In genomic region chr14:67821121-67821520, GRCh38 we compare ENCODE assay signal across 12 cellular contexts. TPM values are rescaled to one million over a fixed set of nuclear protein-coding genes. Genes with fewer than 3 reads are reported as not detected.
DNase-seq lines count a peak whose midpoint lies in the region; ATAC-seq and TF ChIP-seq lines count a peak whose summit lies in the region.
"Had no signal": no experiment of that assay in that cellular context is flagged by ENCODE, and none has a peak within 500 bp of the region (broad histone marks: within the 10 kb centered on the region; RNA-seq: fewer than 3 reads in every experiment).

No MANE protein-coding gene starts in this region.

- H3K4me1 Mint-ChIP-seq in CD4-positive, alpha-beta T cell (ENCODE audit: low read depth) = peaks cover 34% of the 10 kb centered on the region
- H3K4me1 Mint-ChIP-seq in activated T-helper 2 cell treated with anti-CD3 and anti-CD28 coated beads, Interferon-gamma antibody, Interleukin-2, Interleukin-4, amounts not matched to agents 10 μg/mL and 5 μg/mL and 100 μg/mL, durations not matched to agents 14 hours and 24 hours and 36 hours (ENCODE audit: low read depth) = peaks cover 25% of the 10 kb centered on the region
- H3K4me1 Mint-ChIP-seq in naive thymus-derived CD8-positive, alpha-beta T cell = peaks cover 12 to 38% (median 36%) of the 10 kb centered on the region in 4 donors

- BruUV-seq in HCT116 (replicated peaks; lab: Mats Ljungman, UMichigan) = no TSS peak

- no peaks in the 10 kb centered on the region for H3K27me3 Mint-ChIP-seq in CD4-positive, alpha-beta T cell
- H3K27me3 Mint-ChIP-seq in activated T-helper 2 cell treated with anti-CD3 and anti-CD28 coated beads, Interferon-gamma antibody, Interleukin-2, Interleukin-4, amounts not matched to agents 10 μg/mL and 5 μg/mL and 100 μg/mL, durations not matched to agents 14 hours and 24 hours and 36 hours (ENCODE audit: low read depth) = no peaks in the 10 kb centered on the region
- H3K27me3 Mint-ChIP-seq in naive thymus-derived CD8-positive, alpha-beta T cell = no peaks in the 10 kb centered on the region

- POLR2A ChIA-PET in CD4-positive, alpha-beta T cell (lab: Charles Lee) = no interaction called here
- POLR2A ChIA-PET in HCT116 (lab: Charles Lee) = no interaction called here
- POLR2A ChIA-PET in naive thymus-derived CD8-positive, alpha-beta T cell (lab: Charles Lee) = no interaction called here

- H3K27ac Mint-ChIP-seq in CD4-positive, alpha-beta T cell = no peak overlapping the region
- H3K27ac Mint-ChIP-seq in activated T-helper 2 cell treated with anti-CD3 and anti-CD28 coated beads, Interferon-gamma antibody, Interleukin-2, Interleukin-4, amounts not matched to agents 10 μg/mL and 5 μg/mL and 100 μg/mL, durations not matched to agents 14 hours and 24 hours and 36 hours = peak overlapping the region; percentile 92
- H3K27ac Mint-ChIP-seq in naive thymus-derived CD8-positive, alpha-beta T cell = peak overlapping the region in 1 of 10 donors; percentile 97

- no peaks in the 10 kb centered on the region for H3K9me3 Mint-ChIP-seq in CD4-positive, alpha-beta T cell
- H3K9me3 Mint-ChIP-seq in activated T-helper 2 cell treated with anti-CD3 and anti-CD28 coated beads, Interferon-gamma antibody, Interleukin-2, Interleukin-4, amounts not matched to agents 10 μg/mL and 5 μg/mL and 100 μg/mL, durations not matched to agents 14 hours and 24 hours and 36 hours = no peaks in the 10 kb centered on the region
- H3K9me3 Mint-ChIP-seq in naive thymus-derived CD8-positive, alpha-beta T cell = no peaks in the 10 kb centered on the region
- H3K9me3 Mint-ChIP-seq: activated naive CD4-positive, alpha-beta T cell treated with anti-CD3 and anti-CD28 coated beads, Interleukin-2, amount 50 U/mL, for 72 hours had no signal

- peak overlapping the region; percentile 100 for H3K4me3 Mint-ChIP-seq in CD4-positive, alpha-beta T cell
- peak overlapping the region; percentile 96 for H3K4me3 Mint-ChIP-seq in activated T-helper 2 cell treated with anti-CD3 and anti-CD28 coated beads, Interferon-gamma antibody, Interleukin-2, Interleukin-4, amounts not matched to agents 10 μg/mL and 5 μg/mL and 100 μg/mL, durations not matched to agents 14 hours and 24 hours and 36 hours (ENCODE audit: low read depth)
- H3K4me3 Mint-ChIP-seq in naive thymus-derived CD8-positive, alpha-beta T cell = peak overlapping the region in 8 of 10 donors; percentile 93 to 100 (median 97)

- DNase-seq in CD4-positive, alpha-beta T cell = no peak
- DNase-seq in HCT116 (ENCODE audit: low read depth, low spot score) (no peak), iPS-NIHi7 (ENCODE audit: extremely low spot score) (no peak), DMS53 (lab: John Stamatoyannopoulos, UW) (no peak), hypothalamus (lab: John Stamatoyannopoulos, UW) (no peak), psoas muscle (no peak)
- no peak for DNase-seq in activated T-helper 2 cell treated with anti-CD3 and anti-CD28 coated beads, Interferon-gamma antibody, Interleukin-2, Interleukin-4, amounts not matched to agents 10 μg/mL and 5 μg/mL and 100 μg/mL, durations not matched to agents 14 hours and 24 hours and 36 hours (ENCODE audit: low spot score)
- no peak for DNase-seq in naive thymus-derived CD8-positive, alpha-beta T cell
- DNase-seq: NCI-H446; RPMI8226; stimulated activated naive CD4-positive, alpha-beta T cell treated with Interleukin-2 at 50 U/mL for 16 hours had no signal

- no peak for TF ChIP-seq POLR2A in HCT116 (IDR thresholded peaks at IDR 0.05; ENCODE audit: borderline replicate concordance, extremely low read depth, insufficient read depth, insufficient read length)

- no peaks in the 10 kb centered on the region for H3K9me3 ChIP-seq in CD4-positive, alpha-beta T cell (ENCODE audit: control insufficient read depth, low read length)
- no peaks in the 10 kb centered on the region for H3K9me3 ChIP-seq in HCT116 (ENCODE audit: control insufficient read depth in 1 of 2, insufficient read depth in 1 of 2, low read depth in 1 of 2, low read length in 2 of 2)
- no peaks in the 10 kb centered on the region for H3K9me3 ChIP-seq in psoas muscle

- H3K27me3 ChIP-seq in CD4-positive, alpha-beta T cell (ENCODE audit: control insufficient read depth, insufficient read depth, low read length) = no peaks in the 10 kb centered on the region
- H3K27me3 ChIP-seq in HCT116 (ENCODE audit: insufficient read depth, low read length) (no peaks in the 10 kb centered on the region), psoas muscle (ENCODE audit: insufficient read depth in 3 of 3, low read length in 2 of 3) (no peaks in the 10 kb centered on the region)

- TF ChIP-seq CTCF in CD4-positive, alpha-beta T cell (IDR thresholded peaks at IDR 0.05) = no peak
- no peak for TF ChIP-seq CTCF in HCT116 (IDR thresholded peaks at IDR 0.05 in 2 of 3, conservative IDR thresholded peaks at IDR 0.05 in 1 of 3; ENCODE audit: borderline replicate concordance in 1 of 3, insufficient read depth in 1 of 3, low read depth in 2 of 3, low read length in 2 of 3)
- TF ChIP-seq CTCF in psoas muscle (IDR thresholded peaks at IDR 0.05) = no peak

- no peaks in the 10 kb centered on the region for H3K9me2 ChIP-seq in HCT116 (ENCODE audit: insufficient read depth)

- RAD21 ChIA-PET in HCT116 (lab: Charles Lee; ENCODE audit: low non-redundant PET in 1 of 2, low total read pairs in 2 of 2, uncharacterized antibody in 2 of 2, unreplicated experiment in 2 of 2) = no interaction called here

- CTCF ChIA-PET in CD4-positive, alpha-beta T cell (lab: Charles Lee) = interaction anchor here (1.6 kb wide), 1 partner anchor 16 kb away, joined by 4 read pairs; no protein-coding TSS in a partner anchor
- CTCF ChIA-PET in HCT116 (lab: Charles Lee) = no interaction called here

- no peaks in the 10 kb centered on the region for H4K20me1 ChIP-seq in HCT116 (ENCODE audit: insufficient read depth)

- H3K4me1 ChIP-seq in HCT116 (ENCODE audit: control insufficient read depth in 1 of 2, insufficient read depth in 2 of 2, low read length in 2 of 2) (peaks cover 4 to 16% of the 10 kb centered on the region in 2 experiments; a peak in 3 of 4 replicates), psoas muscle (peaks cover 8% of the 10 kb centered on the region)

- H3K27ac ChIP-seq in CD4-positive, alpha-beta T cell (ENCODE audit: low read depth, low read length) = no peak overlapping the region
- no peak overlapping the region for H3K27ac ChIP-seq in HCT116 (ENCODE audit: low read depth, low read length)
- H3K27ac ChIP-seq in psoas muscle = no peak overlapping the region

- intact Hi-C loops in CD4-positive, alpha-beta T cell (cut with DNase I, micrococcal nuclease) = loop anchor here in 1 of 2 experiments (10.0 kb wide), 1 partner anchor 1574 kb away; the partner anchor contains the start of genes ERH and SLC39A9
- intact Hi-C loops in HCT116 (cut with micrococcal nuclease) (no loop called here), psoas muscle (cut with DNase I) (no loop called here)
- intact Hi-C loops in activated T-helper 2 cell treated with anti-CD3 and anti-CD28 coated beads, Interferon-gamma antibody, Interleukin-2, Interleukin-4, amounts not matched to agents 10 μg/mL and 5 μg/mL and 100 μg/mL, durations not matched to agents 14 hours and 24 hours and 36 hours (cut with micrococcal nuclease) = no loop called here

- no peak for ATAC-seq in CD4-positive, alpha-beta T cell (ENCODE audit: poor library complexity)
- ATAC-seq in HCT116 (no peak), psoas muscle (no peak)
- no peak for ATAC-seq in naive thymus-derived CD8-positive, alpha-beta T cell

- H3K4me2 ChIP-seq in HCT116 (ENCODE audit: low read length) = peak overlapping the region; percentile 92

- H3K79me2 ChIP-seq in HCT116 (ENCODE audit: insufficient read depth, low read length) = 0 out of 2 replicates have a peak, but pooled peaks cover 2% of the 10 kb centered on the region

- TF ChIP-seq RAD21 in HCT116 (IDR thresholded peaks at IDR 0.05; ENCODE audit: low read depth) = no peak

- H3K4me3 ChIP-seq in HCT116 (replicated peaks in 1 of 2; ENCODE audit: low read depth in 1 of 2, low read length in 2 of 2) = peak overlapping the region in 1 of 2 experiments; percentile 80; a peak in 1 of 4 replicates
- no peak overlapping the region for H3K4me3 ChIP-seq in psoas muscle

- peaks cover 34% of the 10 kb centered on the region for H3K36me3 Mint-ChIP-seq in CD4-positive, alpha-beta T cell (ENCODE audit: low read depth)
- peaks cover 5% of the 10 kb centered on the region for H3K36me3 Mint-ChIP-seq in activated T-helper 2 cell treated with anti-CD3 and anti-CD28 coated beads, Interferon-gamma antibody, Interleukin-2, Interleukin-4, amounts not matched to agents 10 μg/mL and 5 μg/mL and 100 μg/mL, durations not matched to agents 14 hours and 24 hours and 36 hours (ENCODE audit: low read depth)
- H3K36me3 Mint-ChIP-seq in naive thymus-derived CD8-positive, alpha-beta T cell = peaks cover 0 to 24% (median 2%) of the 10 kb centered on the region in 3 donors

- H3K9ac ChIP-seq in HCT116 (ENCODE audit: low read length) = no peak overlapping the region

- H2AFZ ChIP-seq in HCT116 (ENCODE audit: low read depth, low read length, poor library complexity, severe bottlenecking) = no peak overlapping the region

- H3K36me3 ChIP-seq in HCT116 (ENCODE audit: control insufficient read depth in 1 of 2, insufficient read depth in 2 of 2, low read length in 2 of 2) (peaks cover 0 to 2% of the 10 kb centered on the region in 2 experiments; a peak in 1 of 4 replicates), psoas muscle (ENCODE audit: insufficient read depth in 1 of 2, low read depth in 1 of 2) (peaks cover 0 to 10% of the 10 kb centered on the region in 2 donors)

TF ChIP-seq in HCT116, 20 proteins besides CTCF, POLR2A, EP300 and RAD21 (continues in another document):
- TF ChIP-seq CBX3 (IDR thresholded peaks at IDR 0.05; ENCODE audit: low read depth) = no peak

RNA-seq across cellular contexts. Expression of gene RAD51B, which starts 1.5 kb away (rescaled TPM):
- total RNA-seq in CD4-positive, alpha-beta T cell = 10 to 100 TPM; 18.4 to 20.0 TPM
- total RNA-seq in HCT116 (2021; ENCODE audit: unreplicated experiment) (20.0 TPM), psoas muscle (1 to 10 TPM; 2.2 to 7.2 (median 2.5) TPM)
- polyA plus RNA-seq in HCT116 (2012) = 6.1 and 7.5 TPM in 2 replicates
- total RNA-seq in activated T-helper 2 cell treated with anti-CD3 and anti-CD28 coated beads, Interferon-gamma antibody, Interleukin-2, Interleukin-4, amounts not matched to agents 10 μg/mL and 5 μg/mL and 100 μg/mL, durations not matched to agents 14 hours and 24 hours and 36 hours = 25.1 and 30.1 TPM in 2 replicates
- total RNA-seq in naive thymus-derived CD8-positive, alpha-beta T cell = 10 to 100 TPM; 27.6 to 30.0 TPM
- 10 to 100 TPM; 15.1 to 26.4 (median 18.9) TPM for polyA plus RNA-seq in naive thymus-derived CD8-positive, alpha-beta T cell
- 1 to 10 TPM in 2 of 3 donors, under 1 TPM in 1; 0.60 to 1.4 (median 1.3) TPM for polyA plus RNA-seq in psoas muscle

RNA-seq across cellular contexts. Expression of gene ZFYVE26, which starts 4.7 kb away (rescaled TPM):
- 10 to 100 TPM; 20.5 to 23.2 TPM for total RNA-seq in CD4-positive, alpha-beta T cell
- total RNA-seq in HCT116 (2021; ENCODE audit: unreplicated experiment) (13.2 TPM), psoas muscle (10 to 100 TPM; 14.9 to 18.7 (median 16.4) TPM)
- 3.5 and 5.1 TPM in 2 replicates for polyA plus RNA-seq in HCT116 (2012)
- total RNA-seq in activated T-helper 2 cell treated with anti-CD3 and anti-CD28 coated beads, Interferon-gamma antibody, Interleukin-2, Interleukin-4, amounts not matched to agents 10 μg/mL and 5 μg/mL and 100 μg/mL, durations not matched to agents 14 hours and 24 hours and 36 hours = 16.0 and 16.2 TPM in 2 replicates
- 10 to 100 TPM; 38.1 to 40.5 TPM for total RNA-seq in naive thymus-derived CD8-positive, alpha-beta T cell
- 1 to 10 TPM; 2.7 to 3.7 (median 3.6) TPM for polyA plus RNA-seq in naive thymus-derived CD8-positive, alpha-beta T cell
- 10 to 100 TPM in 1 of 3 donors, 1 to 10 TPM in 2; 3.9 to 11.3 (median 3.9) TPM for polyA plus RNA-seq in psoas muscle
